1 cellular context compared by ENCODE assay signal in the genomic region with DNA sequence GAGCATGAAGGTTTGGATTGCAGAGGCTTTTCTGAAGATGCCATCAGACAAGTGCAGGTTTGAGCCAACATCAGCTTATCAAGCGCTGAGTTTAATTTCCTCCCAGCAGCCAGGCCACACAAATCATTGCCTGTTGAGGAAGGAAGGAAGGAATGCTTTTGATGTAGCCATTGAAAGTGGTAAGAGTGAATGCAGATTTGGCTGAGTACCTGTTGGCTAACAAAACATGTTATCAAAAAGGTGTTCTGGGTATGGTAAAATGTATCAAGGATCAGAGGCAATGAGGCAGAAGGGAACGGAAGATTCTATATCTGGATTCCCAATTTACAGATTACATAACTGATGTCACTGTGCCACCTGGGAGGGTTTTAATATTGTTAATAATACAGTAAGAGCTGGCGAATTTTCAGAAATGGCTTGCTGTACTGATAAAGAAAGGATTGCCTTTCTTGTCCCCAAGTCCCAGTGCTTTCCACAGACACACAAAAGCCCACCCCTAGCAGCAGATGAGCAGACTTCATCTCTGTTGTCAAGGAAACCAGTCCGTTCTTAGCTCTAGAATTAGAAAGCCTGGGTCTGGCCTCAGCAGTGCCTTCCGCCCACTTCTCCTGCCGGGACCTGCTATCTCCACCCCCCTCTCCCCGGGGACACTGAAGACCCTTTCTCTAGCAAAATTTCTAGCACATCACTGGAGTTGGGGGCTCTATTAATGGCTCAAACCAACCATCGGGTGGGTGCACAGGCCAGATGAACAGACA.
TF ChIP-seq lines count a peak whose summit lies in the region.

No MANE protein-coding gene starts in this region.

TF ChIP-seq in HepG2, 621 proteins besides CTCF, POLR2A, EP300 and RAD21:
- TF ChIP-seq, protein P1, sequence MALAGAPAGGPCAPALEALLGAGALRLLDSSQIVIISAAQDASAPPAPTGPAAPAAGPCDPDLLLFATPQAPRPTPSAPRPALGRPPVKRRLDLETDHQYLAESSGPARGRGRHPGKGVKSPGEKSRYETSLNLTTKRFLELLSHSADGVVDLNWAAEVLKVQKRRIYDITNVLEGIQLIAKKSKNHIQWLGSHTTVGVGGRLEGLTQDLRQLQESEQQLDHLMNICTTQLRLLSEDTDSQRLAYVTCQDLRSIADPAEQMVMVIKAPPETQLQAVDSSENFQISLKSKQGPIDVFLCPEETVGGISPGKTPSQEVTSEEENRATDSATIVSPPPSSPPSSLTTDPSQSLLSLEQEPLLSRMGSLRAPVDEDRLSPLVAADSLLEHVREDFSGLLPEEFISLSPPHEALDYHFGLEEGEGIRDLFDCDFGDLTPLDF (CRISPR knock-in tag; IDR thresholded peaks at IDR 0.05), result no peak
- TF ChIP-seq ASH2L (IDR thresholded peaks at IDR 0.05; ENCODE audit: insufficient read length, low read depth, low read length) (no peak), ZNF251 (CRISPR knock-in tag; IDR thresholded peaks at IDR 0.05) (no peak), JDP2 (CRISPR knock-in tag; IDR thresholded peaks at IDR 0.05; ENCODE audit: borderline replicate concordance) (no peak), JARID2 (CRISPR knock-in tag; IDR thresholded peaks at IDR 0.05; ENCODE audit: insufficient replicate concordance) (no peak), ATF1 (CRISPR knock-in tag; IDR thresholded peaks at IDR 0.05) (no peak), MIER2 (CRISPR knock-in tag; IDR thresholded peaks at IDR 0.05) (no peak), MEIS2 (CRISPR knock-in tag; IDR thresholded peaks at IDR 0.05) (no peak), EHMT2 (IDR thresholded peaks at IDR 0.05; ENCODE audit: borderline replicate concordance, low read depth, low read length) (no peak), MAFF (IDR thresholded peaks at IDR 0.05; ENCODE audit: low read depth, low read length) (no peak)
- TF ChIP-seq, protein P2, sequence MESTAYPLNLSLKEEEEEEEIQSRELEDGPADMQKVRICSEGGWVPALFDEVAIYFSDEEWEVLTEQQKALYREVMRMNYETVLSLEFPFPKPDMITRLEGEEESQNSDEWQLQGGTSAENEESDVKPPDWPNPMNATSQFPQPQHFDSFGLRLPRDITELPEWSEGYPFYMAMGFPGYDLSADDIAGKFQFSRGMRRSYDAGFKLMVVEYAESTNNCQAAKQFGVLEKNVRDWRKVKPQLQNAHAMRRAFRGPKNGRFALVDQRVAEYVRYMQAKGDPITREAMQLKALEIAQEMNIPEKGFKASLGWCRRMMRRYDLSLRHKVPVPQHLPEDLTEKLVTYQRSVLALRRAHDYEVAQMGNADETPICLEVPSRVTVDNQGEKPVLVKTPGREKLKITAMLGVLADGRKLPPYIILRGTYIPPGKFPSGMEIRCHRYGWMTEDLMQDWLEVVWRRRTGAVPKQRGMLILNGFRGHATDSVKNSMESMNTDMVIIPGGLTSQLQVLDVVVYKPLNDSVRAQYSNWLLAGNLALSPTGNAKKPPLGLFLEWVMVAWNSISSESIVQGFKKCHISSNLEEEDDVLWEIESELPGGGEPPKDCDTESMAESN (CRISPR knock-in tag; conservative IDR thresholded peaks at IDR 0.05), result no peak
- TF ChIP-seq, protein P3, sequence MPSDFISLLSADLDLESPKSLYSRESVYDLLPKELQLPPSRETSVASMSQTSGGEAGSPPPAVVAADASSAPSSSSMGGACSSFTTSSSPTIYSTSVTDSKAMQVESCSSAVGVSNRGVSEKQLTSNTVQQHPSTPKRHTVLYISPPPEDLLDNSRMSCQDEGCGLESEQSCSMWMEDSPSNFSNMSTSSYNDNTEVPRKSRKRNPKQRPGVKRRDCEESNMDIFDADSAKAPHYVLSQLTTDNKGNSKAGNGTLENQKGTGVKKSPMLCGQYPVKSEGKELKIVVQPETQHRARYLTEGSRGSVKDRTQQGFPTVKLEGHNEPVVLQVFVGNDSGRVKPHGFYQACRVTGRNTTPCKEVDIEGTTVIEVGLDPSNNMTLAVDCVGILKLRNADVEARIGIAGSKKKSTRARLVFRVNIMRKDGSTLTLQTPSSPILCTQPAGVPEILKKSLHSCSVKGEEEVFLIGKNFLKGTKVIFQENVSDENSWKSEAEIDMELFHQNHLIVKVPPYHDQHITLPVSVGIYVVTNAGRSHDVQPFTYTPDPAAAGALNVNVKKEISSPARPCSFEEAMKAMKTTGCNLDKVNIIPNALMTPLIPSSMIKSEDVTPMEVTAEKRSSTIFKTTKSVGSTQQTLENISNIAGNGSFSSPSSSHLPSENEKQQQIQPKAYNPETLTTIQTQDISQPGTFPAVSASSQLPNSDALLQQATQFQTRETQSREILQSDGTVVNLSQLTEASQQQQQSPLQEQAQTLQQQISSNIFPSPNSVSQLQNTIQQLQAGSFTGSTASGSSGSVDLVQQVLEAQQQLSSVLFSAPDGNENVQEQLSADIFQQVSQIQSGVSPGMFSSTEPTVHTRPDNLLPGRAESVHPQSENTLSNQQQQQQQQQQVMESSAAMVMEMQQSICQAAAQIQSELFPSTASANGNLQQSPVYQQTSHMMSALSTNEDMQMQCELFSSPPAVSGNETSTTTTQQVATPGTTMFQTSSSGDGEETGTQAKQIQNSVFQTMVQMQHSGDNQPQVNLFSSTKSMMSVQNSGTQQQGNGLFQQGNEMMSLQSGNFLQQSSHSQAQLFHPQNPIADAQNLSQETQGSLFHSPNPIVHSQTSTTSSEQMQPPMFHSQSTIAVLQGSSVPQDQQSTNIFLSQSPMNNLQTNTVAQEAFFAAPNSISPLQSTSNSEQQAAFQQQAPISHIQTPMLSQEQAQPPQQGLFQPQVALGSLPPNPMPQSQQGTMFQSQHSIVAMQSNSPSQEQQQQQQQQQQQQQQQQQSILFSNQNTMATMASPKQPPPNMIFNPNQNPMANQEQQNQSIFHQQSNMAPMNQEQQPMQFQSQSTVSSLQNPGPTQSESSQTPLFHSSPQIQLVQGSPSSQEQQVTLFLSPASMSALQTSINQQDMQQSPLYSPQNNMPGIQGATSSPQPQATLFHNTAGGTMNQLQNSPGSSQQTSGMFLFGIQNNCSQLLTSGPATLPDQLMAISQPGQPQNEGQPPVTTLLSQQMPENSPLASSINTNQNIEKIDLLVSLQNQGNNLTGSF (CRISPR knock-in tag; IDR thresholded peaks at IDR 0.05), result no peak
